In genomic region chr11:19714093-19714386, GRCh38 we compare ENCODE assay signal across 9 cellular contexts. TPM values are rescaled to one million over a fixed set of nuclear protein-coding genes. Genes with fewer than 3 reads are reported as not detected.
DNase-seq lines count a peak whose midpoint lies in the region; ATAC-seq and TF ChIP-seq lines count a peak whose summit lies in the region.
"Had no signal": no experiment of that assay in that cellular context is flagged by ENCODE, and none has a peak within 500 bp of the region (broad histone marks: within the 10 kb centered on the region; RNA-seq: fewer than 3 reads in every experiment).

No MANE protein-coding gene starts in this region.

- DNase-seq in GM23338 (ENCODE audit: low spot score) (peak; percentile 54), WTC11 (ENCODE audit: low spot score) (peak; percentile 34), left ventricle myocardium inferior (no peak), NCI-H1694 treated with DMSO at 0.1 percent for 48 hours (lab: John Stamatoyannopoulos, UW) (no peak), NCI-H2029 treated with DMSO at 0.1 percent for 48 hours (lab: John Stamatoyannopoulos, UW) (no peak), cerebellar cortex (ENCODE audit: low spot score) (no peak), UCSD-AML1 (lab: John Stamatoyannopoulos, UW; ENCODE audit: unreplicated experiment) (no peak)
- no peak for DNase-seq in stimulated activated effector memory CD8-positive, alpha-beta T cell treated with anti-CD3 and anti-CD28 coated beads, Interleukin-12 subunit alpha, Interleukin-12 subunit beta, amount 100 ng/mL, for 72 hours (ENCODE audit: low spot score in 2 of 2)

- no peaks in the 10 kb centered on the region for H3K9me3 ChIP-seq in left ventricle myocardium inferior (replicated peaks)

- peaks cover 13% of the 10 kb centered on the region; the same call in 1 of the 2 replicates for H3F3A ChIP-seq in GM23338 (replicated peaks; ENCODE audit: low read depth)

- H3K4me2 ChIP-seq in GM23338, result peak overlapping the region; percentile 96

- H3K27ac ChIP-seq in GM23338 (ENCODE audit: low read depth) (no peak overlapping the region), left ventricle myocardium inferior (replicated peaks) (peak overlapping the region; percentile 97)

- TF ChIP-seq CTCF in GM23338 (conservative IDR thresholded peaks at IDR 0.05; ENCODE audit: low read depth in 2 of 2), result no peak
- no peak for TF ChIP-seq CTCF in WTC11 (IDR thresholded peaks at IDR 0.05)
- TF ChIP-seq CTCF in left ventricle myocardium inferior (IDR thresholded peaks at IDR 0.05; ENCODE audit: borderline replicate concordance), result no peak

- no peaks in the 10 kb centered on the region for H3K79me2 ChIP-seq in GM23338 (replicated peaks; ENCODE audit: insufficient read depth)
- H3K79me2 ChIP-seq: parathyroid adenoma had no signal

- H4K20me1 ChIP-seq in GM23338 (replicated peaks; ENCODE audit: insufficient read depth), result no peaks in the 10 kb centered on the region

- H3K9me3 Mint-ChIP-seq in GM23338 (no peaks in the 10 kb centered on the region), WTC11 (no peaks in the 10 kb centered on the region)
- no peaks in the 10 kb centered on the region for H3K9me3 Mint-ChIP-seq in stimulated activated effector memory CD8-positive, alpha-beta T cell treated with anti-CD3 and anti-CD28 coated beads, Interleukin-12 subunit alpha, Interleukin-12 subunit beta, amount 100 ng/mL, for 72 hours

- H3K36me3 ChIP-seq in GM23338 (ENCODE audit: insufficient read depth) (no peaks in the 10 kb centered on the region), left ventricle myocardium inferior (no peaks in the 10 kb centered on the region)

- H3K4me1 Mint-ChIP-seq in GM23338 (peaks cover 20% of the 10 kb centered on the region), WTC11 (peaks cover 22% of the 10 kb centered on the region)
- peaks cover 29% of the 10 kb centered on the region for H3K4me1 Mint-ChIP-seq in stimulated activated effector memory CD8-positive, alpha-beta T cell treated with anti-CD3 and anti-CD28 coated beads, Interleukin-12 subunit alpha, Interleukin-12 subunit beta, amount 100 ng/mL, for 72 hours

- intact Hi-C loops in left ventricle myocardium inferior (cut with micrococcal nuclease), result no loop called here

- H3K36me3 Mint-ChIP-seq in GM23338 (ENCODE audit: low read depth), result no peaks in the 10 kb centered on the region
- H3K36me3 Mint-ChIP-seq in WTC11, result no peaks in the 10 kb centered on the region
- peaks cover 4% of the 10 kb centered on the region for H3K36me3 Mint-ChIP-seq in stimulated activated effector memory CD8-positive, alpha-beta T cell treated with anti-CD3 and anti-CD28 coated beads, Interleukin-12 subunit alpha, Interleukin-12 subunit beta, amount 100 ng/mL, for 72 hours

- H3K4me3 Mint-ChIP-seq in GM23338 (peak overlapping the region; percentile 82), WTC11 (peak overlapping the region; percentile 83)
- peak overlapping the region; percentile 91 for H3K4me3 Mint-ChIP-seq in stimulated activated effector memory CD8-positive, alpha-beta T cell treated with anti-CD3 and anti-CD28 coated beads, Interleukin-12 subunit alpha, Interleukin-12 subunit beta, amount 100 ng/mL, for 72 hours

- H2AFZ ChIP-seq in GM23338, result peak overlapping the region; percentile 99

- H3K27me3 Mint-ChIP-seq in GM23338 (ENCODE audit: insufficient read depth, low read depth, poor library complexity) (peaks cover 43% of the 10 kb centered on the region), WTC11 (ENCODE audit: low read depth) (peaks cover 63% of the 10 kb centered on the region)

- H3K27ac Mint-ChIP-seq in GM23338 (no peak overlapping the region), WTC11 (no peak overlapping the region)
- H3K27ac Mint-ChIP-seq in stimulated activated effector memory CD8-positive, alpha-beta T cell treated with anti-CD3 and anti-CD28 coated beads, Interleukin-12 subunit alpha, Interleukin-12 subunit beta, amount 100 ng/mL, for 72 hours, result no peak overlapping the region

- peaks cover 52% of the 10 kb centered on the region for H3K27me3 ChIP-seq in GM23338 (ENCODE audit: insufficient read depth)
- H3K27me3 ChIP-seq in left ventricle myocardium inferior (ENCODE audit: low read depth), result no peaks in the 10 kb centered on the region

- CTCF ChIA-PET in WTC11 (lab: Charles Lee), result interaction anchor here (0.5 to 1.7 kb wide), 12 partner anchors 9 to 610 kb away, joined by 3 to 15 read pairs (median 3); no protein-coding TSS in a partner anchor

- H3K9me2 ChIP-seq in GM23338 (ENCODE audit: insufficient read depth), result no peaks in the 10 kb centered on the region

- H3K4me1 ChIP-seq in GM23338 (ENCODE audit: insufficient read depth) (peaks cover 17% of the 10 kb centered on the region), left ventricle myocardium inferior (peaks cover 79% of the 10 kb centered on the region)
- H3K4me1 ChIP-seq: parathyroid adenoma had no signal

- POLR2A ChIA-PET in WTC11 (lab: Charles Lee), result interaction anchor here (0.5 to 0.6 kb wide), 2 partner anchors 77 to 597 kb away, joined by 3 read pairs; partner anchors contain the start of gene ZDHHC13

- H3K4me3 ChIP-seq in GM23338 (peak overlapping the region; percentile 71), left ventricle myocardium inferior (peak overlapping the region; percentile 87)

- ATAC-seq in GM23338, result peak; percentile 6
- ATAC-seq in WTC11, result no peak
- ATAC-seq in stimulated activated effector memory CD8-positive, alpha-beta T cell treated with anti-CD3 and anti-CD28 coated beads, Interleukin-12 subunit alpha, Interleukin-12 subunit beta, amount 100 ng/mL, for 72 hours, result no peak

TF ChIP-seq in GM23338, 12 proteins besides CTCF, POLR2A, EP300 and RAD21:
- TF ChIP-seq CREB1 (CRISPR knock-in tag; IDR thresholded peaks at IDR 0.05; ENCODE audit: low read depth) (no peak), POLR2AphosphoS5 (IDR thresholded peaks at IDR 0.05; ENCODE audit: low read depth) (no peak)

TF ChIP-seq in WTC11, 78 proteins besides CTCF, POLR2A, EP300 and RAD21:
- TF ChIP-seq USF1 (CRISPR knock-in tag; IDR thresholded peaks at IDR 0.05) (0 out of 2 replicates have a peak, but pooled peaks have one; percentile 7), GRHL2 (CRISPR knock-in tag; IDR thresholded peaks at IDR 0.05; ENCODE audit: insufficient replicate concordance, severe bottlenecking) (no peak)

RNA-seq across cellular contexts. Expression of gene NAV2, which starts 1.4 kb away (rescaled TPM):
- 42.3 and 45.0 TPM in 2 replicates for total RNA-seq in GM23338 (2014; rRNA removed; shearing (Covaris generic))
- 23.4 and 26.0 TPM in 2 replicates for polyA plus RNA-seq in GM23338 (2016; fragmentation: Nextera tagmentation; extraction: Ambion mirVana)
- total RNA-seq in WTC11 (2021) (41.8 to 44.5 TPM (median 42.8 TPM) in 3 replicates), left ventricle myocardium inferior (14.3 TPM)

Comparison
In these comparisons a context has a peak if more than half of its experiments do, and no peak if none do; other contexts are left out.
1. DNase-seq: peak in GM23338 (single experiment) and WTC11 (single experiment); none in left ventricle myocardium inferior (single experiment), stimulated activated effector memory CD8-positive, alpha-beta T cell treated with anti-CD3 and anti-CD28 coated beads, Interleukin-12 subunit alpha, Interleukin-12 subunit beta, amount 100 ng/mL, for 72 hours (0 of 2), NCI-H1694 treated with DMSO at 0.1 percent for 48 hours (single experiment), NCI-H2029 treated with DMSO at 0.1 percent for 48 hours (single experiment), cerebellar cortex (single experiment) and UCSD-AML1 (single experiment).
2. Peak in every context shown above with its lines, with median percentiles within 50 percentile points of each other: H3K4me3 Mint-ChIP-seq.